17 cellular contexts compared by ENCODE assay signal in the genomic region with DNA sequence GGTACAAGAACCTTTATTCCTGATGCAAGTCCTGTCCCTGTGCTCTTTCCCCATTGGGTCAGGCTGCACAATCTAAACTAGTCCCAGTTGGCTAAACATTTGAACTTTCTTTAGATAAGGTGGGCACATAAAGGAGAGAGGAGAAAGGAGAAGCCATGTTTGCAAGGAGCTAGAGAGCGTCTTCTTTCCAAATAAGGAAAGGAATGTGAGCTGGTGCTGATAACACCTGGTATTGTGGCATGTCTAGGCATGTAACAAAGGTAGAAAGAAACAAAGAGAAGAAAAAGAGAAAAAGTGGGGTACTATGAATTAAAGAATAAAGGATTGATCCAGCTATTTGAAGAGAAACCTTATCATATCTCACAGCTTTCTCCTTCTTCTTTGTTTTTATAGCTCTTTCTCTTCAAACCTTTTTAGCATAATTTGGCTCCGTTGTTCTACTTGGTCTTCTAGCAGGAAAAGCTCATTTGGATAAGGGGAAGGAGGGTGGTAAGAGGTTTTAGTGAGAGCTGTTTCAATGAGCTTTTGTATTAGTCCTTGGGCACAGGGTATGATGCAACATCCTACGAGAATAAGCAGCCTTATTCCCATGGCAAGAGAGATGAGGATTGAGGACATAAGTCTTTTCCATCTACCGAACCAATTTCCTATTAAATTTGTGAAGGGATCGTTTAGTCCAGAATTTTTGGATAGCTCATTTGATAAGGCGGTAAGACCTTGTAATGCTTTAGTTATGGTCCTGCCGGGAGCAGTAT.
"Had no signal": no experiment of that assay in that cellular context is flagged by ENCODE, and none has a peak within 500 bp of the region (broad histone marks: within the 10 kb centered on the region; RNA-seq: fewer than 3 reads in every experiment).

No MANE protein-coding gene starts in this region.

- ATAC-seq: activated T-helper 17 cell treated with anti-CD3 and anti-CD28 coated beads, Interleukin-2, amount 50 U/mL, for 72 hours; gastrocnemius medialis; heart left ventricle; natural killer cell; stimulated activated naive B cell treated with anti-CD40 and anti-IgM and Interleukin-4, amounts not matched to agents 10 μg/mL and 1 μg/mL and 100 μg/mL, for 72 hours had no signal

- H3K4me1 Mint-ChIP-seq: activated naive CD8-positive, alpha-beta T cell treated with anti-CD3 and anti-CD28 coated beads, Interleukin-2, amount 10 ng/mL, durations not matched to agents 7 days and 5 days; activated T-helper 17 cell treated with anti-CD3 and anti-CD28 coated beads, Interleukin-2, amount 50 U/mL, for 72 hours; brain; central memory CD8-positive, alpha-beta T cell; natural killer cell had no signal

- H3K27ac ChIP-seq: colonic mucosa, gastrocnemius medialis, heart left ventricle, parathyroid adenoma, spleen, thoracic aorta, VCaP had no signal

- H3K27me3 Mint-ChIP-seq: brain; stimulated activated naive B cell treated with anti-CD40 and anti-IgM and Interleukin-4, amounts not matched to agents 10 μg/mL and 1 μg/mL and 100 μg/mL, for 72 hours had no signal

- H3K9me3 Mint-ChIP-seq: activated naive CD8-positive, alpha-beta T cell treated with anti-CD3 and anti-CD28 coated beads, Interleukin-2, amount 10 ng/mL, durations not matched to agents 7 days and 5 days; activated T-helper 17 cell treated with anti-CD3 and anti-CD28 coated beads, Interleukin-2, amount 50 U/mL, for 72 hours; T-helper 1 cell treated with Interleukin-12 subunit alpha and Interleukin-12 subunit beta and Interleukin-4 antibody, amounts not matched to agents 30 μg/mL and 1 μg/mL, for 36 hours had no signal

- H3K36me3 Mint-ChIP-seq: activated naive CD8-positive, alpha-beta T cell treated with anti-CD3 and anti-CD28 coated beads, Interleukin-2, amount 10 ng/mL, durations not matched to agents 7 days and 5 days; brain; natural killer cell had no signal

- DNase-seq: activated CD4-positive, alpha-beta T cell treated with anti-CD3 and anti-CD28 coated beads, Interleukin-2, amount 50 U/mL, for 4 hours; activated naive CD4-positive, alpha-beta T cell; activated naive CD8-positive, alpha-beta T cell treated with anti-CD3 and anti-CD28 coated beads, Interleukin-2, amount 10 ng/mL, durations not matched to agents 7 days and 5 days; activated T-cell treated with anti-CD3 and anti-CD28 coated beads for 4 hours; colonic mucosa; gastrocnemius medialis; heart left ventricle; natural killer cell; spleen; stimulated activated naive B cell treated with anti-CD40 and anti-IgM and Interleukin-4, amounts not matched to agents 10 μg/mL and 1 μg/mL and 100 μg/mL, for 72 hours had no signal

- H3K4me1 ChIP-seq: colonic mucosa, gastrocnemius medialis, parathyroid adenoma had no signal

- H3K27ac Mint-ChIP-seq: activated naive CD8-positive, alpha-beta T cell treated with anti-CD3 and anti-CD28 coated beads, Interleukin-2, amount 10 ng/mL, durations not matched to agents 7 days and 5 days; activated T-helper 17 cell treated with anti-CD3 and anti-CD28 coated beads, Interleukin-2, amount 50 U/mL, for 72 hours; brain; natural killer cell; stimulated activated naive B cell treated with anti-CD40 and anti-IgM and Interleukin-4, amounts not matched to agents 10 μg/mL and 1 μg/mL and 100 μg/mL, for 72 hours; T-helper 1 cell treated with Interleukin-12 subunit alpha and Interleukin-12 subunit beta and Interleukin-4 antibody, amounts not matched to agents 30 μg/mL and 1 μg/mL, for 36 hours had no signal

- H3K27me3 ChIP-seq: colonic mucosa, gastrocnemius medialis, heart left ventricle, spleen had no signal

- H3K4me3 Mint-ChIP-seq: activated naive CD8-positive, alpha-beta T cell treated with anti-CD3 and anti-CD28 coated beads, Interleukin-2, amount 10 ng/mL, durations not matched to agents 7 days and 5 days; activated T-helper 17 cell treated with anti-CD3 and anti-CD28 coated beads, Interleukin-2, amount 50 U/mL, for 72 hours; brain; central memory CD8-positive, alpha-beta T cell; natural killer cell; stimulated activated naive B cell treated with anti-CD40 and anti-IgM and Interleukin-4, amounts not matched to agents 10 μg/mL and 1 μg/mL and 100 μg/mL, for 72 hours; T-helper 1 cell treated with Interleukin-12 subunit alpha and Interleukin-12 subunit beta and Interleukin-4 antibody, amounts not matched to agents 30 μg/mL and 1 μg/mL, for 36 hours had no signal
